9 cellular contexts compared by ENCODE assay signal in the genomic region with DNA sequence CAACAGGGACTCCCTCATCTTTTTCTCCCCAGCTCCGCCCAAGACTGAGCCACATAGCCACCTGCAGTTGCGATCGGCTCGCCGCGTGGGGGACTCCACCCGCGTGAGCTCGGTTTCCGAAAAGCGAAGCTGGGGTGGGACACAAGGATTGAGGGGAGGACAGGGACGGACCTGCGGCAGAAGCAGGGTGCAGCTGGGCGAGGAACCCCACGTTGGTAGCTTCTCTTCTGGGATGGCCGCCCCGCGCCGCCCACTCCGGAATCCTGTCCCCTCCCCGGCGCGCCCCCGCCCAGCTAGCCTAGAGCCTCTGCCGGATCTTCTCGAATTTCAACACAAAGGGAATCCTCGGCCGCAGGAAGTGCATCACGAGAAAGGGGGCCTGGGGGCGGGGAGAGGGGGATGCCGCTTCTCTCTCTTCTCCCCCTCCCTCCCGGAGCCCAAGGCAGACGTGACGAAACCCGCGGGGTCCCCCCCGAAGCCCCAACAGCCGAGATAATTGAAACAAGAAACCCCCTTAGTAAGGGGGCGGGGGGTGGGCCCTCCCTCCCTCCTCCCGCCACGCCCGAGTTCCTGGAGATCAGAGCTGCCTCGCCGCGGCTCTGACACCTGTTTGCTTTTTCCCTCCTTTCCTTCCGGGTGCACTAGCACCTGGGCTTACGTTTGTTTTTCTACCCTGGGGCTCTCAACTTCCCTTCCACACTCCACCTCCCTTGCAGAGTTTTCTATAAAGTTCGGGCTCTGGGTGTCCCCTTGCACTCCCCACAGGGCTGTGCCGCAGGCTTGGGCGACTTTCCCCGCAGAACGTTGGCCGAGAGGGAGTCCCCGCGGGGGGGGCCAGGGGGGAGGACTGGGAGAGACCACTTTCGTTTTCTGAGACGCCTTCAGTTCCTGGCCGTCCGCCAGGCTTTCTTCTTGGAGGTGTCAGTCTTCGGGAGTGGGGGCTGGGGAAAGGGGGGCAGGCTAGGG. TPM values are rescaled to one million over a fixed set of nuclear protein-coding genes. Genes with fewer than 3 reads are reported as not detected.
DNase-seq lines count a peak whose midpoint lies in the region; FAIRE-seq and TF ChIP-seq lines count a peak whose summit lies in the region.
"Had no signal": no experiment of that assay in that cellular context is flagged by ENCODE, and none has a peak within 500 bp of the region (broad histone marks: within the 10 kb centered on the region; RNA-seq: fewer than 3 reads in every experiment).

No MANE protein-coding gene starts in this region.

- H3K4me3 ChIP-seq in suprapubic skin, result peak overlapping the region; percentile 58

- H3K36me3 ChIP-seq in suprapubic skin, result no peaks in the 10 kb centered on the region

- peaks cover 8% of the 10 kb centered on the region for H3K27me3 Mint-ChIP-seq in glutamatergic neuron (ENCODE audit: unreplicated experiment)

- H3K36me3 Mint-ChIP-seq in glutamatergic neuron (ENCODE audit: unreplicated experiment), result no peaks in the 10 kb centered on the region

- TF ChIP-seq POLR2A in H54 (IDR thresholded peaks at IDR 0.05; ENCODE audit: low read depth, low read length) (no peak), suprapubic skin (IDR thresholded peaks at IDR 0.05) (no peak)

- FAIRE-seq in H54 (lab: Jason Lieb, UNC), result no peak

- TF ChIP-seq EP300 in suprapubic skin (IDR thresholded peaks at IDR 0.05), result no peak

- peaks cover 14% of the 10 kb centered on the region for H3K9me3 Mint-ChIP-seq in glutamatergic neuron (ENCODE audit: unreplicated experiment)

- in situ Hi-C loops in SK-MEL-5 (cut with HindIII; ENCODE audit: low pct_unique_long_range_greater_than_20kb, low sequenced_read_pairs), result no loop called here

- peak; percentile 43 for DNase-seq in Daoy (ENCODE audit: low read depth)
- DNase-seq in H54 (ENCODE audit: insufficient read length, low spot score), result peak; percentile 54
- peak; percentile 69 for DNase-seq in LoVo (ENCODE audit: low spot score)
- peak; percentile 77 for DNase-seq in SK-MEL-5 (ENCODE audit: low read depth, low spot score)
- peak; percentile 62 for DNase-seq in activated naive CD4-positive, alpha-beta T cell treated with anti-CD3 and anti-CD28 coated beads, Interleukin-2, amount 50 U/mL, for 16 hours
- DNase-seq in glutamatergic neuron, result peak; percentile 93
- DNase-seq in non-pigmented ciliary epithelial cell (ENCODE audit: low read depth), result peak; percentile 13
- DNase-seq in suprapubic skin (ENCODE audit: low spot score in 2 of 2), result peak; percentile 65 to 82

- peak overlapping the region; percentile 92 for H3K4me3 Mint-ChIP-seq in glutamatergic neuron (ENCODE audit: unreplicated experiment)

- H3K27ac Mint-ChIP-seq in glutamatergic neuron (ENCODE audit: unreplicated experiment), result peak overlapping the region; percentile 89

- peak overlapping the region; percentile 4 for H3K27ac ChIP-seq in suprapubic skin

- H3K27me3 ChIP-seq in suprapubic skin, result peaks cover 5% of the 10 kb centered on the region

- peak; percentile 62 for TF ChIP-seq CTCF in glutamatergic neuron (IDR thresholded peaks at IDR 0.05; ENCODE audit: partially characterized antibody, unreplicated experiment)
- peak in 1 of 2 donors; percentile 35 for TF ChIP-seq CTCF in suprapubic skin (IDR thresholded peaks at IDR 0.05)

- 1% methylated on average over 38 of the region's 60 CpGs for WGBS in suprapubic skin

- peaks cover 7% of the 10 kb centered on the region for H3K4me1 Mint-ChIP-seq in glutamatergic neuron (ENCODE audit: low read depth, unreplicated experiment)

- H3K9me3 ChIP-seq in suprapubic skin, result no peaks in the 10 kb centered on the region

- peaks cover 31% of the 10 kb centered on the region for H3K4me1 ChIP-seq in suprapubic skin

RNA-seq across cellular contexts. Expression of gene KCNH8, which starts 1.3 kb away (rescaled TPM):
- total RNA-seq in Daoy (2014; rRNA removed; shearing (Covaris generic)), result not detected in 2 replicates
- 0.24 and 0.26 TPM in 2 replicates for total RNA-seq in SK-MEL-5 (2014; rRNA removed; shearing (Covaris generic))
- 0.28 and 0.90 TPM in 2 replicates for polyA plus RNA-seq in SK-MEL-5 (2015; cell fraction: cytosol; rRNA removed)
- polyA plus RNA-seq in SK-MEL-5 (2015; cell fraction: nucleus; rRNA removed), result 4.6 and 7.3 TPM in 2 replicates
- total RNA-seq in glutamatergic neuron (ENCODE audit: unreplicated experiment) (30.9 TPM), suprapubic skin (1 to 10 TPM in 1 of 4 donors, under 1 TPM in 3; 0.40 to 1.6 (median 0.58) TPM)
- total RNA-seq: subcutaneous adipose tissue had no signal

Comparison
In these comparisons a context has a peak if more than half of its experiments do, and no peak if none do; other contexts are left out.
1. Peak in every context shown above with its lines: DNase-seq, H3K4me3 ChIP-seq and H3K27ac ChIP-seq.
2. DNase-seq: peak in every context shown above with its lines; median percentile 93 in glutamatergic neuron; 77 in SK-MEL-5; 74 in suprapubic skin; 69 in LoVo; 62 in activated naive CD4-positive, alpha-beta T cell treated with anti-CD3 and anti-CD28 coated beads, Interleukin-2, amount 50 U/mL, for 16 hours; 54 in H54; 43 in Daoy; 13 in non-pigmented ciliary epithelial cell.
3. RNA of gene KCNH8, which starts 1.3 kb away (total RNA-seq): 30.9 TPM in glutamatergic neuron (single experiment); 0.40 to 1.6 TPM in suprapubic skin, 0.24 to 0.26 TPM in SK-MEL-5 and not detected in Daoy; every median in the first group is over 10 times any median in the second.